Comparison of ENCODE assay signal across 1 cellular context in genomic region chr1:207897188-207897587, GRCh38.
TF ChIP-seq lines count a peak whose summit lies in the region.

No MANE protein-coding gene starts in this region.

TF ChIP-seq in IMR-90, 13 proteins besides CTCF, POLR2A, EP300 and RAD21 (continued from another document):
- no peak for TF ChIP-seq RFX5 (IDR thresholded peaks at IDR 0.05; ENCODE audit: low read depth, low read length)
